Comparison of ENCODE assay signal across 13 cellular contexts in the genomic region with DNA sequence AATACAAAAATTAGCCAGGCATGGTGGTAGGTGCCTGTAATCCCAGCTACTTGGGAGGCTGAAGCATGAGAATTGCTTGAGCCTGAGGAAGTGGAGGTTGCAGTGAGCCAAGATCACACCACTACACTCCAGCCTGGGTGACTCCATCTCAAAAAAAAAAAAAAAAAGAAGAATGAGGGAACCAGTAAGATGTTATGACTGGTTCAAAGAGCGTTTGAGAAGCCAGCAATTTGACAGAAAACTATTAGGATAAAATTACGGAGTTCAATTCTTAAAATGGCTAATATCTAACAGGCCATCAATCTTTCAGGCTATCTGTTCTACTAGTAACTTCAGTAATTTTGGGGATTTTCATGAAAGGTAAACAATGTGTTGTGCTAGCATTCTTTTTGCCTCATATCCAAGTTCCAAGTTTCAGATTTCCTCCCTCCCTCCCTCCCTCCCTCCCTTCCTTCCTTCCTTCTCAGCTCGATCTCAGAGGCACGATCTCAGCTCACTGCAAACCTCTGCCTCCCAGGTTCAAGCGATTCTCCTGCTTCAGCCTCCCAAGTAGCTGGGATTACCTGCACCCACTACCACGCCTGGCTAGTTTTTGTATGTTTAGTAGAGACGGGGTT. TPM values are rescaled to one million over a fixed set of nuclear protein-coding genes. Genes with fewer than 3 reads are reported as not detected.
DNase-seq lines count a peak whose midpoint lies in the region; ATAC-seq, FAIRE-seq and TF ChIP-seq lines count a peak whose summit lies in the region.
"Not testable (repeated sequence)": the region's sequence is repeated elsewhere in the genome, so short reads cannot be mapped to it uniquely, and the experiment has no call there.
"Had no signal": no experiment of that assay in that cellular context is flagged by ENCODE, and none has a peak within 500 bp of the region (broad histone marks: within the 10 kb centered on the region; RNA-seq: fewer than 3 reads in every experiment).

No MANE protein-coding gene starts in this region.

- H3K4me3 ChIP-seq in HEK293 (ENCODE audit: low read depth, low read length); IMR-90 (ENCODE audit: insufficient read depth, low read depth, low read length); adipocyte (ENCODE audit: low read length); HepG2 (replicated peaks in 1 of 3; ENCODE audit: insufficient read depth in 1 of 3, low read depth in 2 of 3, low read length in 3 of 3): not testable (repeated sequence)

- H3K27ac ChIP-seq in HEK293 (ENCODE audit: extremely low read depth, low read depth, low read length); IMR-90 (ENCODE audit: insufficient read depth, low read length); HepG2 (ENCODE audit: extremely low read length, insufficient read depth, low read length): not testable (repeated sequence)

- TF ChIP-seq EP300 in HepG2 (IDR thresholded peaks at IDR 0.05; ENCODE audit: low read depth in 2 of 2, low read length in 2 of 2); HepG2 (CRISPR knock-in tag; IDR thresholded peaks at IDR 0.05; ENCODE audit: borderline replicate concordance): not testable (repeated sequence)

- H3K79me1 ChIP-seq in IMR-90 (ENCODE audit: low read depth in 1 of 2, low read length in 2 of 2) = not testable (repeated sequence)

- H3K27me3 ChIP-seq in IMR-90 (ENCODE audit: control insufficient read depth, insufficient read depth, low read length) (peaks cover 18% of the 10 kb centered on the region), HepG2 (ENCODE audit: control insufficient read depth in 1 of 2, insufficient read depth in 2 of 2, low read length in 2 of 2) (peaks cover 10 to 40% of the 10 kb centered on the region in 2 experiments; a peak in 4 of 5 replicates)
- not testable (repeated sequence) for H3K27me3 ChIP-seq in adipocyte (replicated peaks; ENCODE audit: control insufficient read depth, insufficient read depth, low read length)

- H2BK120ac ChIP-seq in IMR-90 (ENCODE audit: low read depth, low read length) = not testable (repeated sequence)

- H3K4me1 ChIP-seq in HEK293 (ENCODE audit: control insufficient read depth, insufficient read depth, low read length); IMR-90 (ENCODE audit: control insufficient read depth, insufficient read depth, low read length); adipocyte (ENCODE audit: control insufficient read depth, insufficient read depth, low read length); HepG2 (ENCODE audit: insufficient read depth, low read length): not testable (repeated sequence)

- not testable (repeated sequence) for H3K9me3 ChIP-seq in HEK293 (ENCODE audit: control insufficient read depth, insufficient read depth, low read depth, low read length); IMR-90 (ENCODE audit: control insufficient read depth, insufficient read depth, low read length); adipocyte (ENCODE audit: control insufficient read depth, low read length); HepG2 (ENCODE audit: low read length)

- TF ChIP-seq RAD21 in IMR-90 (IDR thresholded peaks at IDR 0.05; ENCODE audit: low read length); HepG2 (CRISPR knock-in tag; IDR thresholded peaks at IDR 0.05): not testable (repeated sequence)

- not testable (repeated sequence) for H2AK5ac ChIP-seq in IMR-90 (ENCODE audit: low read depth, low read length)

- not testable (repeated sequence) for H3K18ac ChIP-seq in IMR-90 (ENCODE audit: low read depth, low read length)

- TF ChIP-seq CTCF in HEK293 (tag by site-specific recombination; IDR thresholded peaks at IDR 0.05); IMR-90 (conservative IDR thresholded peaks at IDR 0.05; ENCODE audit: low read depth, low read length); HepG2 (CRISPR knock-in tag; IDR thresholded peaks at IDR 0.05): not testable (repeated sequence)

- H3K9ac ChIP-seq in IMR-90 (ENCODE audit: low read depth, low read length); adipocyte (ENCODE audit: low read length); HepG2 (ENCODE audit: insufficient read depth, low read depth, low read length): not testable (repeated sequence)

- not testable (repeated sequence) for TF ChIP-seq POLR2A in IMR-90 (IDR thresholded peaks at IDR 0.05; ENCODE audit: low read depth, low read length); HepG2 (IDR thresholded peaks at IDR 0.05; ENCODE audit: insufficient read depth in 1 of 2, low read depth in 2 of 2, low read length in 2 of 2)

- not testable (repeated sequence) for BruUV-seq in IMR-90 (replicated peaks; lab: Mats Ljungman, UMichigan); HepG2 (replicated peaks; lab: Mats Ljungman, UMichigan)

- H4K8ac ChIP-seq in IMR-90 (ENCODE audit: low read depth in 2 of 2, low read length in 2 of 2) = not testable (repeated sequence)

- not testable (repeated sequence) for H2AK9ac ChIP-seq in IMR-90 (replicated peaks; ENCODE audit: low read depth, low read length, poor library complexity)

- H4K91ac ChIP-seq in IMR-90 (ENCODE audit: insufficient read depth, low read depth, low read length) = not testable (repeated sequence)

- H2BK15ac ChIP-seq in IMR-90 (ENCODE audit: low read depth, low read length) = not testable (repeated sequence)

- H4K5ac ChIP-seq in IMR-90 (ENCODE audit: low read depth, low read length) = not testable (repeated sequence)

- intact Hi-C loops in IMR-90 (cut with micrococcal nuclease); HepG2 (cut with micrococcal nuclease; ENCODE audit: unreplicated experiment): not testable (repeated sequence)

- not testable (repeated sequence) for H4K20me1 ChIP-seq in IMR-90 (ENCODE audit: insufficient read depth, low read length); HepG2 (ENCODE audit: insufficient read depth, low read length)

- not testable (repeated sequence) for H3K56ac ChIP-seq in IMR-90 (ENCODE audit: extremely low read depth, insufficient read depth, low read length)

- not testable (repeated sequence) for H2BK5ac ChIP-seq in IMR-90 (ENCODE audit: low read depth, low read length, poor library complexity, severe bottlenecking)

- H3K4me2 ChIP-seq in IMR-90 (ENCODE audit: low read depth, low read length); HepG2 (ENCODE audit: low read depth, low read length): not testable (repeated sequence)

- H3K23ac ChIP-seq in IMR-90 (ENCODE audit: low read depth, low read length) = not testable (repeated sequence)

- no CpG with 5 or more reads among the region's 7 CpGs for WGBS in IMR-90 (ENCODE audit: extremely low coverage in 2 of 2, insufficient read length in 1 of 2), 2 experiments
- WGBS in HepG2 (ENCODE audit: low lambda C conversion rate) = 26% methylated on average over 7 of the region's 7 CpGs

- H3K79me2 ChIP-seq in HepG2 (ENCODE audit: insufficient read depth, low read length) = not testable (repeated sequence)

- not testable (repeated sequence) for H3K4ac ChIP-seq in IMR-90 (ENCODE audit: low read depth, low read length)

- not testable (repeated sequence) for H2BK20ac ChIP-seq in IMR-90 (ENCODE audit: low read depth, low read length)

- not testable (repeated sequence) for FAIRE-seq in HepG2 (lab: Jason Lieb, UNC)

- peak; percentile 65 for ATAC-seq in IMR-90 (ENCODE audit: low read depth)
- ATAC-seq in HepG2 = not testable (repeated sequence)

- dilution Hi-C loops in IMR-90 (cut with HindIII; ENCODE audit: low sequenced_read_pairs, unreplicated experiment) = not testable (repeated sequence)

- H3K36me3 ChIP-seq in HEK293 (ENCODE audit: control insufficient read depth in 2 of 2, insufficient read depth in 1 of 2, low read length in 2 of 2); IMR-90 (ENCODE audit: control insufficient read depth, insufficient read depth, low read length); adipocyte (ENCODE audit: control insufficient read depth, insufficient read depth, low read length, severe bottlenecking); HepG2 (replicated peaks in 1 of 2; ENCODE audit: control insufficient read depth in 1 of 2, insufficient read depth in 2 of 2, low read length in 2 of 2): not testable (repeated sequence)

- H3K9me1 ChIP-seq in IMR-90 (ENCODE audit: insufficient read depth, low read length) = not testable (repeated sequence)

- POLR2A ChIA-PET in HEK293 (lab: Yijun Ruan, JAX); IMR-90 (lab: Charles Lee; ENCODE audit: unreplicated experiment): not testable (repeated sequence)
- POLR2A ChIA-PET in HepG2 (lab: Yijun Ruan, JAX) = interaction anchor here (0.6 kb wide), 1 partner anchor 71 kb away, joined by 3 read pairs; no protein-coding TSS in a partner anchor

- in situ Hi-C loops in IMR-90 (cut with MboI; ENCODE audit: low sequenced_read_pairs) = loop anchor here (5.0 kb wide), 1 partner anchor 47 kb away; no protein-coding TSS in a partner anchor
- in situ Hi-C loops in HepG2 (cut with HindIII; ENCODE audit: extremely low pct_ligation_motif_present, low pct_unique_long_range_greater_than_20kb) = not testable (repeated sequence)

- not testable (repeated sequence) for H2AFZ ChIP-seq in IMR-90 (replicated peaks; ENCODE audit: low read length, poor library complexity); HepG2 (ENCODE audit: low read length)

- not testable (repeated sequence) for H3K14ac ChIP-seq in IMR-90 (replicated peaks; ENCODE audit: low read depth, low read length)

- not testable (repeated sequence) for DNase-seq in IMR-90; HepG2 (ENCODE audit: low spot score)
- DNase-seq in activated effector memory CD4-positive, alpha-beta T cell treated with anti-CD3 and anti-CD28 coated beads, Interleukin-2, amount 50 U/mL, for 16 hours = peak; percentile 16
- peak; percentile 25 for DNase-seq in adipocyte (ENCODE audit: low read depth)

- CTCF ChIA-PET in HEK293 (lab: Yijun Ruan, JAX) = interaction anchor here (0.7 to 1.9 kb wide), 3 partner anchors 81 to 505 kb away, joined by 3 to 5 read pairs (median 4); no protein-coding TSS in a partner anchor
- CTCF ChIA-PET in IMR-90 (lab: Yijun Ruan, JAX); HepG2 (lab: Yijun Ruan, JAX; ENCODE audit: low intra/inter-chr PET ratio, low total read pairs): not testable (repeated sequence)

RNA-seq across cellular contexts. Expression of gene RAB44, which starts 7.4 kb away (rescaled TPM):
- total RNA-seq in IMR-90 (2012; rRNA removed) (not detected in 2 replicates), HepG2 (2016; rRNA removed; fragmentation: Illumina TruSeq; extraction: Trizol) (not detected in 2 replicates)
- polyA plus RNA-seq in IMR-90 (2012; rRNA removed) (0.03 and 0.06 TPM in 2 replicates), HepG2 (2011; rRNA removed) (not detected in 2 replicates)
- polyA plus RNA-seq in IMR-90 (2012; cell fraction: cytosol; rRNA removed) = 0.01 TPM in 1 of 2 replicates, not detected in the other
- 0.35 and 0.36 TPM in 2 replicates for polyA plus RNA-seq in IMR-90 (2012; cell fraction: nucleus; rRNA removed; ENCODE audit: low replicate concordance)
- not detected in 2 replicates for total RNA-seq in HepG2 (2016; cell fraction: cytosol; rRNA removed; fragmentation: Illumina TruSeq; extraction: Trizol; ENCODE audit: low read depth)
- not detected in 2 replicates for total RNA-seq in HepG2 (2016; cell fraction: insoluble cytoplasmic fraction; rRNA removed; fragmentation: Illumina TruSeq; extraction: Trizol)
- total RNA-seq in HepG2 (2016; cell fraction: membrane; rRNA removed; fragmentation: Illumina TruSeq; extraction: Trizol) = not detected in 2 replicates
- not detected in 2 replicates for total RNA-seq in HepG2 (2016; cell fraction: nucleus; rRNA removed; fragmentation: Illumina TruSeq; extraction: Trizol)
- not detected in 2 replicates for polyA plus RNA-seq in HepG2 (2011; cell fraction: cytosol; rRNA removed)
- polyA plus RNA-seq in HepG2 (2011; cell fraction: nucleus; rRNA removed) = 0.09 TPM in 1 of 2 replicates, not detected in the other
- polyA plus RNA-seq in HepG2 (2012) = not detected in 2 replicates
- not detected in 2 replicates for polyA plus RNA-seq in HepG2 (2016; cell fraction: cytosol; fragmentation: Illumina TruSeq; extraction: Trizol; ENCODE audit: low read depth)
- polyA plus RNA-seq in HepG2 (2016; cell fraction: insoluble cytoplasmic fraction; fragmentation: Illumina TruSeq; extraction: Trizol; ENCODE audit: low read depth) = not detected in 2 replicates
- not detected in 2 replicates for polyA plus RNA-seq in HepG2 (2016; cell fraction: membrane; fragmentation: Illumina TruSeq; extraction: Trizol; ENCODE audit: low read depth)
- polyA plus RNA-seq in HepG2 (2016; cell fraction: nucleus; fragmentation: Illumina TruSeq; extraction: Trizol; ENCODE audit: insufficient read depth, low read depth) = 0.13 TPM in 1 of 2 replicates, not detected in the other
- 0.02 TPM in 1 of 2 replicates, not detected in the other for polyA minus RNA-seq in HepG2 (2011; rRNA and poly(A)+ RNA removed; ENCODE audit: low replicate concordance)
- not detected in 2 replicates for polyA minus RNA-seq in HepG2 (2011; cell fraction: cytosol; rRNA and poly(A)+ RNA removed)
- polyA minus RNA-seq in HepG2 (2011; cell fraction: nucleus; rRNA and poly(A)+ RNA removed) = 0.13 TPM in 1 of 2 replicates, not detected in the other
- total RNA-seq: A172; A673; Caco-2; Calu3; CD4-positive, alpha-beta memory T cell; CD8-positive, alpha-beta memory T cell had no signal
- polyA plus RNA-seq: AG04450; CD4-positive, alpha-beta memory T cell; CD4-positive, CD25-positive, alpha-beta regulatory T cell; CD8-positive, alpha-beta memory T cell had no signal

RNA-seq across cellular contexts. Expression of gene CDKN1A, which starts 26.6 kb away (rescaled TPM):
- total RNA-seq in IMR-90 (2012; rRNA removed) (155 and 171 TPM in 2 replicates), HepG2 (2016; rRNA removed; fragmentation: Illumina TruSeq; extraction: Trizol) (56.0 and 60.7 TPM in 2 replicates)
- polyA plus RNA-seq in IMR-90 (2012; rRNA removed) (558 and 576 TPM in 2 replicates), HepG2 (2011; rRNA removed) (92.1 and 131 TPM in 2 replicates)
- 616 and 909 TPM in 2 replicates for polyA plus RNA-seq in IMR-90 (2012; cell fraction: cytosol; rRNA removed)
- polyA plus RNA-seq in IMR-90 (2012; cell fraction: nucleus; rRNA removed; ENCODE audit: low replicate concordance) = 366 and 434 TPM in 2 replicates
- 14.1 and 14.6 TPM in 2 replicates for total RNA-seq in HepG2 (2016; cell fraction: cytosol; rRNA removed; fragmentation: Illumina TruSeq; extraction: Trizol; ENCODE audit: low read depth)
- total RNA-seq in HepG2 (2016; cell fraction: insoluble cytoplasmic fraction; rRNA removed; fragmentation: Illumina TruSeq; extraction: Trizol) = 60.2 and 60.7 TPM in 2 replicates
- 35.8 and 37.2 TPM in 2 replicates for total RNA-seq in HepG2 (2016; cell fraction: membrane; rRNA removed; fragmentation: Illumina TruSeq; extraction: Trizol)
- 39.4 and 41.1 TPM in 2 replicates for total RNA-seq in HepG2 (2016; cell fraction: nucleus; rRNA removed; fragmentation: Illumina TruSeq; extraction: Trizol)
- polyA plus RNA-seq in HepG2 (2011; cell fraction: cytosol; rRNA removed) = 101 and 109 TPM in 2 replicates
- 99.7 and 130 TPM in 2 replicates for polyA plus RNA-seq in HepG2 (2011; cell fraction: nucleus; rRNA removed)
- polyA plus RNA-seq in HepG2 (2012) = 25.4 and 74.5 TPM in 2 replicates
- polyA plus RNA-seq in HepG2 (2016; cell fraction: cytosol; fragmentation: Illumina TruSeq; extraction: Trizol; ENCODE audit: low read depth) = 11.7 and 12.8 TPM in 2 replicates
- polyA plus RNA-seq in HepG2 (2016; cell fraction: insoluble cytoplasmic fraction; fragmentation: Illumina TruSeq; extraction: Trizol; ENCODE audit: low read depth) = 67.9 and 74.3 TPM in 2 replicates
- polyA plus RNA-seq in HepG2 (2016; cell fraction: membrane; fragmentation: Illumina TruSeq; extraction: Trizol; ENCODE audit: low read depth) = 27.1 and 27.5 TPM in 2 replicates
- 70.1 and 78.2 TPM in 2 replicates for polyA plus RNA-seq in HepG2 (2016; cell fraction: nucleus; fragmentation: Illumina TruSeq; extraction: Trizol; ENCODE audit: insufficient read depth, low read depth)
- polyA minus RNA-seq in HepG2 (2011; rRNA and poly(A)+ RNA removed; ENCODE audit: low replicate concordance) = 52.9 and 74.7 TPM in 2 replicates
- 33.1 and 37.9 TPM in 2 replicates for polyA minus RNA-seq in HepG2 (2011; cell fraction: cytosol; rRNA and poly(A)+ RNA removed)
- polyA minus RNA-seq in HepG2 (2011; cell fraction: nucleus; rRNA and poly(A)+ RNA removed) = 23.8 and 39.9 TPM in 2 replicates
